Comparison of ENCODE assay signal across 27 cellular contexts in the genomic region with DNA sequence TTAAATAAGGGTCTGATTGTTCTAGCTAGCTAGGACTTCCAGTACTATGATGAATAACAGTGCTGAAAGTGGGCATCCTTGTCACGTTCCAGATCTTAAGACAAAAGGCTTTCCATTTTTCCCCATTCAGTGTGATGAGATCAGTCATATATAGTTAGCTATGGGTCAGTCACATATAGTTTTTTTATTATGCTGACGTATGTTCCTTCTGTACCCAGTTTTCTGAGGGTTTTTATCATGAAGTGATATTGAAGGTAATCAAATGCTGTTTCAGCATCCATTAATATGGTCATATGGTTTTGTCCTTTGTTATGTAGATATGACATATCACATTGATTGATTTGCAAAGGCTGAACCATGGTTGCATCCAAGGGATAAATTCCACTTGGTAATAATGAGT.
"Had no signal": no experiment of that assay in that cellular context is flagged by ENCODE, and none has a peak within 500 bp of the region (broad histone marks: within the 10 kb centered on the region; RNA-seq: fewer than 3 reads in every experiment).

No MANE protein-coding gene starts in this region.

- FAIRE-seq: urothelium cell line had no signal

- H3K27ac ChIP-seq: stomach, suprapubic skin, testis, thoracic aorta, thyroid gland, tibial artery, tibial nerve, transverse colon, upper lobe of left lung, upper lobe of right lung, uterus, vagina had no signal

- DNase-seq: stimulated activated CD4-positive, alpha-beta T cell treated with anti-CD3 and anti-CD28 coated beads, Interleukin-2, amount 100 ng/mL, for 48 hours; stimulated activated CD4-positive, alpha-beta T cell treated with anti-CD3 and anti-CD28 coated beads, Interleukin-4, amount 100 ng/mL, for 1 hour; stimulated activated CD4-positive, alpha-beta T cell treated with anti-CD3 and anti-CD28 coated beads, Interleukin-4, amount 100 ng/mL, for 24 hours; stimulated activated CD4-positive, alpha-beta T cell treated with anti-CD3 and anti-CD28 coated beads, Interleukin-4, amount 100 ng/mL, for 4 hours; stimulated activated CD8-positive, alpha-beta memory T cell treated with anti-CD3 and anti-CD28 coated beads, Interleukin-4, amount 100 ng/mL, for 48 hours; stimulated activated naive B cell treated with anti-CD40 and anti-IgM and Interleukin-4, amounts not matched to agents 10 μg/mL and 1 μg/mL and 100 μg/mL, for 72 hours; stimulated activated naive CD4-positive, alpha-beta T cell; stimulated activated naive CD4-positive, alpha-beta T cell treated with Interleukin-2 at 50 U/mL for 16 hours; stimulated activated naive CD8-positive, alpha-beta T cell treated with anti-CD3 and anti-CD28 coated beads, Interleukin-15, amount 100 ng/mL, for 72 hours; stimulated activated naive CD8-positive, alpha-beta T cell treated with anti-CD3 and anti-CD28 coated beads, Interleukin-15, Interleukin-2, amounts not matched to agents 100 U/mL and 50 U/mL, for 24 hours; stomach; substantia nigra; testis; thyroid gland; tibial artery; transverse colon; trophoblast cell; upper lobe of left lung; upper lobe of right lung; uterus had no signal

- ATAC-seq: stimulated activated effector memory CD8-positive, alpha-beta T cell treated with anti-CD3 and anti-CD28 coated beads, Interleukin-12 subunit alpha, Interleukin-12 subunit beta, amount 100 ng/mL, for 72 hours; stimulated activated memory B cell treated with anti-CD40 and anti-IgM and Interleukin-4, amounts not matched to agents 10 μg/mL and 1 μg/mL and 100 μg/mL, for 72 hours; stimulated activated naive B cell treated with anti-CD40 and anti-IgM and Interleukin-4, amounts not matched to agents 10 μg/mL and 1 μg/mL and 100 μg/mL, for 72 hours; stimulated activated naive CD8-positive, alpha-beta T cell treated with anti-CD3 and anti-CD28 coated beads, Interleukin-15, amount 100 ng/mL, for 72 hours; stimulated activated naive CD8-positive, alpha-beta T cell treated with anti-CD3 and anti-CD28 coated beads, Interleukin-15, Interleukin-2, amounts not matched to agents 100 U/mL and 50 U/mL, for 24 hours; upper lobe of right lung had no signal

- H3K4me1 ChIP-seq: stomach, suprapubic skin, testis, thyroid gland, tibial artery, tibial nerve, transverse colon, upper lobe of left lung, upper lobe of right lung, uterus, vagina had no signal

- H3K36me3 ChIP-seq: stomach, suprapubic skin, thoracic aorta, thyroid gland, tibial artery, tibial nerve, transverse colon, upper lobe of left lung, upper lobe of right lung, uterus, vagina had no signal

- H3K4me3 ChIP-seq: stomach, suprapubic skin, testis, thoracic aorta, thyroid gland, tibial artery, tibial nerve, transverse colon, upper lobe of left lung, upper lobe of right lung, uterus, vagina had no signal

- H3K9me3 ChIP-seq: suprapubic skin, testis, thoracic aorta, thyroid gland, tibial artery, upper lobe of right lung, uterus, vagina had no signal

- H3K27me3 ChIP-seq: stomach, suprapubic skin, testis, thyroid gland, tibial artery, tibial nerve, transverse colon, upper lobe of left lung, upper lobe of right lung, uterus, vagina had no signal
